In the genomic region with DNA sequence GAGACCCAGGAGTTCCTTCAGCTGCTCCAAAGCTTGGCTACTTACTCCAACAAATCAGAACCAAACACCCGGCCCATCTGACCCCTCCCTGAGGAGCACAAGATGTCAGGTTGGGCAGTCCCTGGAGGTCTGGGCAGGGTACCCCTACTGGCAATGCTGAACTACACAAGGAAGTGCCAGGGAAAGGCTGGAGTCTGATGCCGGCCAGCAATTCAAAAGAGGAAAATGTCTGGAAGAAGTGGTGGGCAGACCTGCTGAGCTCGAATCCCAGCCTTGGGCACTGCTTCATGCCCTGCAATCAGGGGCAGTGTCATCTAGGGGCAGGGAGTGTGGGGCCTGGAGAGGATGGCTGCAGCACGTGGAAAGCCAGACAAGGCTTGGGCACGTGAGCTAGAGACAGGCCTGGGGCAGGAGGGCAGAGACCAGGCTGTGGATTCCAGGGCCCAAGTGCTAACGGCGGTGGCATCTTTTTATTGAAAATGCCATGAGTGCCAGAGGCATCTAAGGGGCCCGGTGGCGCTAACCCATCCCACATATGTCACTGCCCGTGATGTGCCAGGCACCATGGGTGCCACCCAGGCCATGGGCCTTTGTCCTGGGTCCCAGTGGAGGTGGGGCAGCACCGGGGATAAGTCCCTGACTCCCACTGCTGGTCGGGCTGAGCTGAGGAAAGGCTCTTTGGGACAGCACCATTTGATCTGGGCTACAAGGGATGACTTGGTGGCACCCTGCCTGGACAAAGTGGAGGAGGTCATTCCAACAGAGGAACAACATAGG, we compare ENCODE assay signal across 1 cellular context.
TF ChIP-seq lines count a peak whose summit lies in the region.

No MANE protein-coding gene starts in this region.

TF ChIP-seq in SK-N-SH treated with all-trans-retinoic acid at 6 μM for 48 hours, 23 proteins besides CTCF, POLR2A, EP300 and RAD21 (continued from another document):
- TF ChIP-seq ZNF70 (CRISPR knock-in tag; IDR thresholded peaks at IDR 0.05) (no peak), CSDC2 (CRISPR knock-in tag; IDR thresholded peaks at IDR 0.05) (no peak), ZNF565 (CRISPR knock-in tag; conservative IDR thresholded peaks at IDR 0.05; ENCODE audit: low read depth) (no peak), POU6F1 (CRISPR knock-in tag; IDR thresholded peaks at IDR 0.05; ENCODE audit: borderline replicate concordance, low read depth) (no peak), BACH2 (CRISPR knock-in tag; IDR thresholded peaks at IDR 0.05; ENCODE audit: borderline replicate concordance) (no peak), RARB (CRISPR knock-in tag; IDR thresholded peaks at IDR 0.05) (no peak), TOX (CRISPR knock-in tag; IDR thresholded peaks at IDR 0.05; ENCODE audit: borderline replicate concordance) (no peak), ESRRG (CRISPR knock-in tag; IDR thresholded peaks at IDR 0.05) (no peak), ARNTL (CRISPR knock-in tag; IDR thresholded peaks at IDR 0.05; ENCODE audit: borderline replicate concordance, low read depth) (no peak), ZNF8 (CRISPR knock-in tag; IDR thresholded peaks at IDR 0.05) (no peak), ZC3H10 (CRISPR knock-in tag; IDR thresholded peaks at IDR 0.05) (no peak), TSHZ2 (CRISPR knock-in tag; IDR thresholded peaks at IDR 0.05) (no peak), GLIS3 (CRISPR knock-in tag; IDR thresholded peaks at IDR 0.05) (no peak)
- TF ChIP-seq, protein P1, sequence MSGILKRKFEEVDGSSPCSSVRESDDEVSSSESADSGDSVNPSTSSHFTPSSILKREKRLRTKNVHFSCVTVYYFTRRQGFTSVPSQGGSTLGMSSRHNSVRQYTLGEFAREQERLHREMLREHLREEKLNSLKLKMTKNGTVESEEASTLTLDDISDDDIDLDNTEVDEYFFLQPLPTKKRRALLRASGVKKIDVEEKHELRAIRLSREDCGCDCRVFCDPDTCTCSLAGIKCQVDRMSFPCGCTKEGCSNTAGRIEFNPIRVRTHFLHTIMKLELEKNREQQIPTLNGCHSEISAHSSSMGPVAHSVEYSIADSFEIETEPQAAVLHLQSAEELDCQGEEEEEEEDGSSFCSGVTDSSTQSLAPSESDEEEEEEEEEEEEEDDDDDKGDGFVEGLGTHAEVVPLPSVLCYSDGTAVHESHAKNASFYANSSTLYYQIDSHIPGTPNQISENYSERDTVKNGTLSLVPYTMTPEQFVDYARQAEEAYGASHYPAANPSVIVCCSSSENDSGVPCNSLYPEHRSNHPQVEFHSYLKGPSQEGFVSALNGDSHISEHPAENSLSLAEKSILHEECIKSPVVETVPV (CRISPR knock-in tag; IDR thresholded peaks at IDR 0.05) = no peak
- TF ChIP-seq, protein P2, sequence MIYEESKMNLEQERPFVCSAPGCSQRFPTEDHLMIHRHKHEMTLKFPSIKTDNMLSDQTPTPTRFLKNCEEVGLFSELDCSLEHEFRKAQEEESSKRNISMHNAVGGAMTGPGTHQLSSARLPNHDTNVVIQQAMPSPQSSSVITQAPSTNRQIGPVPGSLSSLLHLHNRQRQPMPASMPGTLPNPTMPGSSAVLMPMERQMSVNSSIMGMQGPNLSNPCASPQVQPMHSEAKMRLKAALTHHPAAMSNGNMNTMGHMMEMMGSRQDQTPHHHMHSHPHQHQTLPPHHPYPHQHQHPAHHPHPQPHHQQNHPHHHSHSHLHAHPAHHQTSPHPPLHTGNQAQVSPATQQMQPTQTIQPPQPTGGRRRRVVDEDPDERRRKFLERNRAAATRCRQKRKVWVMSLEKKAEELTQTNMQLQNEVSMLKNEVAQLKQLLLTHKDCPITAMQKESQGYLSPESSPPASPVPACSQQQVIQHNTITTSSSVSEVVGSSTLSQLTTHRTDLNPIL (CRISPR knock-in tag; IDR thresholded peaks at IDR 0.05; ENCODE audit: low read depth) = no peak
